ENCODE assay signal across 2 cellular contexts in genomic region chr16:4262303-4262835, GRCh38.
TF ChIP-seq lines count a peak whose summit lies in the region.

No MANE protein-coding gene starts in this region.

TF ChIP-seq in SK-N-SH, 30 proteins besides CTCF, POLR2A, EP300 and RAD21 (continued from another document):
- TF ChIP-seq MXI1 (IDR thresholded peaks at IDR 0.05; ENCODE audit: low read depth, low read length): no peak
- no peak for TF ChIP-seq EZH2phosphoT487 (IDR thresholded peaks at IDR 0.05; ENCODE audit: borderline replicate concordance, low read depth)
- TF ChIP-seq NFIC (IDR thresholded peaks at IDR 0.05; ENCODE audit: borderline replicate concordance): no peak
- TF ChIP-seq SIN3A (IDR thresholded peaks at IDR 0.05; ENCODE audit: borderline replicate concordance, low read depth, low read length): no peak
- TF ChIP-seq USF2 (IDR thresholded peaks at IDR 0.05; ENCODE audit: borderline replicate concordance, low read depth, low read length): no peak
- TF ChIP-seq FOXJ3 (CRISPR knock-in tag; IDR thresholded peaks at IDR 0.05): no peak
- TF ChIP-seq ELF1 (IDR thresholded peaks at IDR 0.05): no peak
- no peak for TF ChIP-seq FOXM1 (IDR thresholded peaks at IDR 0.05; ENCODE audit: low read depth)

TF ChIP-seq in SK-N-SH treated with all-trans-retinoic acid at 6 μM for 48 hours, 23 proteins besides CTCF, POLR2A, EP300 and RAD21 (continued from another document):
- no peak for TF ChIP-seq CREB5 (CRISPR knock-in tag; IDR thresholded peaks at IDR 0.05; ENCODE audit: low read depth)
- no peak for TF ChIP-seq ZNF70 (CRISPR knock-in tag; IDR thresholded peaks at IDR 0.05)
- TF ChIP-seq CSDC2 (CRISPR knock-in tag; IDR thresholded peaks at IDR 0.05): no peak
- TF ChIP-seq TOX (CRISPR knock-in tag; IDR thresholded peaks at IDR 0.05; ENCODE audit: borderline replicate concordance): no peak
- no peak for TF ChIP-seq ZNF8 (CRISPR knock-in tag; IDR thresholded peaks at IDR 0.05)
- no peak for TF ChIP-seq PATZ1 (CRISPR knock-in tag; IDR thresholded peaks at IDR 0.05; ENCODE audit: borderline replicate concordance)
- TF ChIP-seq SNAI2 (CRISPR knock-in tag; IDR thresholded peaks at IDR 0.05): no peak
